In genomic region chr6:167769408-167770190, GRCh38 we compare ENCODE assay signal across 21 cellular contexts. TPM values are rescaled to one million over a fixed set of nuclear protein-coding genes. Genes with fewer than 3 reads are reported as not detected.
DNase-seq lines count a peak whose midpoint lies in the region; ATAC-seq and TF ChIP-seq lines count a peak whose summit lies in the region.
"Had no signal": no experiment of that assay in that cellular context is flagged by ENCODE, and none has a peak within 500 bp of the region (broad histone marks: within the 10 kb centered on the region; RNA-seq: fewer than 3 reads in every experiment).

No MANE protein-coding gene starts in this region.

- H2BK120ac ChIP-seq in trophoblast cell (ENCODE audit: insufficient read depth, low read length, poor library complexity), result no peak overlapping the region

- ATAC-seq in lower lobe of right lung (no peak), upper lobe of right lung (no peak), left lobe of liver (no peak), HG03095 (IDR thresholded peaks at IDR 0.05; ENCODE audit: unreplicated experiment) (no peak)
- ATAC-seq: GM12878, GM23338, HCT116 had no signal

- H3K4me3 ChIP-seq in endodermal cell (ENCODE audit: low read length), result no peak overlapping the region
- no peak overlapping the region for H3K4me3 ChIP-seq in lower lobe of right lung
- no peak overlapping the region for H3K4me3 ChIP-seq in trophoblast cell (ENCODE audit: low read depth, low read length)
- no peak overlapping the region for H3K4me3 ChIP-seq in upper lobe of right lung
- H3K4me3 ChIP-seq: GM12878, GM23338 had no signal

- peak overlapping the region; percentile 2 for H2BK12ac ChIP-seq in trophoblast cell (ENCODE audit: low read length)

- no peak overlapping the region for H4K8ac ChIP-seq in trophoblast cell (ENCODE audit: low read depth, low read length)

- no peaks in the 10 kb centered on the region for H3K36me3 Mint-ChIP-seq in endodermal cell (ENCODE audit: low read depth)
- H3K36me3 Mint-ChIP-seq: CD4-positive, CD25-positive, alpha-beta regulatory T cell; CD8-positive, alpha-beta memory T cell had no signal

- intact Hi-C loops in lower lobe of right lung (cut with DNase I) (no loop called here), upper lobe of right lung (cut with DNase I) (no loop called here)

- H3K27me3 Mint-ChIP-seq in endodermal cell (ENCODE audit: insufficient read depth), result peaks cover 3% of the 10 kb centered on the region

- no peaks in the 10 kb centered on the region for H3K4me1 Mint-ChIP-seq in endodermal cell
- H3K4me1 Mint-ChIP-seq: CD8-positive, alpha-beta memory T cell; GM23338 had no signal

- H2AFZ ChIP-seq in trophoblast cell (ENCODE audit: insufficient read depth, low read length, poor library complexity), result no peak overlapping the region
- H2AFZ ChIP-seq: GM23338 had no signal

- H2BK5ac ChIP-seq in trophoblast cell (ENCODE audit: low read depth, low read length, poor library complexity), result no peak overlapping the region

- no peak overlapping the region for H3K4ac ChIP-seq in trophoblast cell (ENCODE audit: low read depth, low read length)

- H3K79me2 ChIP-seq in trophoblast cell (ENCODE audit: control insufficient read depth, insufficient read depth, low read length, poor library complexity), result no peaks in the 10 kb centered on the region

- 90 to 93% methylated on average over 11 to 13 of the region's 13 CpGs for WGBS in endodermal cell (ENCODE audit: insufficient coverage in 1 of 2, insufficient read length in 1 of 2), 2 experiments
- WGBS in trophoblast cell (ENCODE audit: extremely low coverage, insufficient coverage, insufficient read length), result no CpG with 5 or more reads among the region's 13 CpGs

- peak overlapping the region; percentile 6 for H3K9ac ChIP-seq in endodermal cell (ENCODE audit: extremely low read depth, low read length, poor library complexity, severe bottlenecking)
- H3K9ac ChIP-seq in trophoblast cell (ENCODE audit: low read length), result no peak overlapping the region

- H3K14ac ChIP-seq in trophoblast cell (ENCODE audit: low read length), result no peak overlapping the region

- no peak overlapping the region for H3K4me3 Mint-ChIP-seq in endodermal cell
- H3K4me3 Mint-ChIP-seq: CD4-positive, CD25-positive, alpha-beta regulatory T cell; CD8-positive, alpha-beta memory T cell; GM23338; HFFc6 had no signal

- no peak overlapping the region for H4K91ac ChIP-seq in trophoblast cell (ENCODE audit: low read depth, low read length)

- H3K23ac ChIP-seq in trophoblast cell (ENCODE audit: low read length), result no peak overlapping the region

- no peak overlapping the region for H4K12ac ChIP-seq in trophoblast cell (ENCODE audit: low read depth, low read length)

- TF ChIP-seq CTCF in endodermal cell (conservative IDR thresholded peaks at IDR 0.05) (no peak), lower lobe of right lung (IDR thresholded peaks at IDR 0.05) (no peak), upper lobe of right lung (IDR thresholded peaks at IDR 0.05) (no peak)

- no peak overlapping the region for H3K4me2 ChIP-seq in trophoblast cell (ENCODE audit: low read length)
- H3K4me2 ChIP-seq: GM23338 had no signal

- H3K27me3 ChIP-seq in endodermal cell (ENCODE audit: control insufficient read depth, insufficient read depth, low read length, poor library complexity, severe bottlenecking) (no peaks in the 10 kb centered on the region), lower lobe of right lung (ENCODE audit: low read depth) (no peaks in the 10 kb centered on the region), trophoblast cell (ENCODE audit: insufficient read depth, low read length) (no peaks in the 10 kb centered on the region), upper lobe of right lung (no peaks in the 10 kb centered on the region)
- H3K27me3 ChIP-seq: BE2C had no signal

- H3K9me3 ChIP-seq in endodermal cell (ENCODE audit: control insufficient read depth, low read length) (no peaks in the 10 kb centered on the region), lower lobe of right lung (no peaks in the 10 kb centered on the region), trophoblast cell (ENCODE audit: insufficient read depth, low read depth, low read length) (peaks cover 3% of the 10 kb centered on the region), upper lobe of right lung (no peaks in the 10 kb centered on the region)
- H3K9me3 ChIP-seq: BE2C had no signal

- H3K27ac Mint-ChIP-seq in endodermal cell, result no peak overlapping the region
- H3K27ac Mint-ChIP-seq: CD4-positive, CD25-positive, alpha-beta regulatory T cell; CD8-positive, alpha-beta memory T cell; GM23338; HFFc6 had no signal

- H3K9me3 Mint-ChIP-seq in endodermal cell, result no peaks in the 10 kb centered on the region
- H3K9me3 Mint-ChIP-seq: CD8-positive, alpha-beta memory T cell; GM23338 had no signal

- H3K18ac ChIP-seq in trophoblast cell (ENCODE audit: low read length), result no peak overlapping the region

- H2AK5ac ChIP-seq in trophoblast cell (ENCODE audit: low read length), result peak overlapping the region; percentile 11

- no peaks in the 10 kb centered on the region for H3K36me3 ChIP-seq in endodermal cell (ENCODE audit: control insufficient read depth, insufficient read depth, low read length)
- no peaks in the 10 kb centered on the region for H3K36me3 ChIP-seq in lower lobe of right lung
- no peaks in the 10 kb centered on the region for H3K36me3 ChIP-seq in trophoblast cell (ENCODE audit: control insufficient read depth in 1 of 2, insufficient read depth in 2 of 2, low read length in 2 of 2)
- H3K36me3 ChIP-seq in upper lobe of right lung, result no peaks in the 10 kb centered on the region
- H3K36me3 ChIP-seq: BE2C had no signal

- DNase-seq in endodermal cell (no peak), lower lobe of right lung (peak; percentile 25), trophoblast cell (peak in 1 of 2 donors; percentile 60), upper lobe of right lung (peak; percentile 34), left lobe of liver (ENCODE audit: low spot score) (no peak)
- DNase-seq in activated CD8-positive, alpha-beta memory T cell treated with anti-CD3 and anti-CD28 coated beads, Interleukin-2, amount 50 U/mL, for 4 hours, result no peak
- DNase-seq: ACHN; BE2C; C1 segment of cervical spinal cord; CD4-positive, CD25-positive, alpha-beta regulatory T cell; CD8-positive, alpha-beta memory T cell; COR-L47; DMS 273 treated with DMSO at 0.1 percent for 48 hours; DMS53; DND-41; EL; HFFc6 had no signal

- H3K27ac ChIP-seq in endodermal cell (ENCODE audit: low read depth, low read length), result no peak overlapping the region
- H3K27ac ChIP-seq in lower lobe of right lung, result no peak overlapping the region
- no peak overlapping the region for H3K27ac ChIP-seq in trophoblast cell (ENCODE audit: low read depth, low read length)
- no peak overlapping the region for H3K27ac ChIP-seq in upper lobe of right lung

- H3K4me1 ChIP-seq in endodermal cell (ENCODE audit: control insufficient read depth, insufficient read depth, low read length) (no peaks in the 10 kb centered on the region), lower lobe of right lung (no peaks in the 10 kb centered on the region), trophoblast cell (ENCODE audit: control insufficient read depth in 1 of 2, insufficient read depth in 2 of 2, low read length in 2 of 2) (peaks cover 6 to 8% of the 10 kb centered on the region in 2 experiments), upper lobe of right lung (no peaks in the 10 kb centered on the region)
- H3K4me1 ChIP-seq: BE2C had no signal

- H3K79me1 ChIP-seq in trophoblast cell (ENCODE audit: low read length), result peaks cover 2% of the 10 kb centered on the region

RNA-seq across cellular contexts. Expression of gene AFDN, which starts 57.1 kb away (rescaled TPM):
- total RNA-seq in endodermal cell, result 100 to 1,000 TPM; 214 to 239 TPM
- 167 TPM for polyA plus RNA-seq in endodermal cell (2013, experiment 1 of 2)
- 150 TPM for polyA plus RNA-seq in endodermal cell (2013, experiment 2 of 2)
- total RNA-seq in lower lobe of right lung, result 167 TPM
- 195 and 197 TPM in 2 replicates for polyA plus RNA-seq in trophoblast cell (2013)
- total RNA-seq in upper lobe of right lung, result 179 TPM
- total RNA-seq in left lobe of liver, result 92.5 TPM

Comparison
In these comparisons a context has a peak if more than half of its experiments do, and no peak if none do; other contexts are left out.
1. DNase-seq: peak in lower lobe of right lung (single experiment) and upper lobe of right lung (single experiment); none in endodermal cell (single experiment), activated CD8-positive, alpha-beta memory T cell treated with anti-CD3 and anti-CD28 coated beads, Interleukin-2, amount 50 U/mL, for 4 hours (single experiment) and left lobe of liver (single experiment).